Comparison of ENCODE assay signal across 8 cellular contexts in genomic region chr15:84979651-84980050, GRCh38. TPM values are rescaled to one million over a fixed set of nuclear protein-coding genes. Genes with fewer than 3 reads are reported as not detected.
DNase-seq lines count a peak whose midpoint lies in the region; ATAC-seq and TF ChIP-seq lines count a peak whose summit lies in the region.

No MANE protein-coding gene starts in this region.

- no peaks in the 10 kb centered on the region for H3K9me3 Mint-ChIP-seq in stimulated activated naive CD8-positive, alpha-beta T cell treated with anti-CD3 and anti-CD28 coated beads, Interleukin-15, Interleukin-2, amounts not matched to agents 100 ng/mL and 50 ng/mL, for 24 hours
- no peaks in the 10 kb centered on the region for H3K9me3 Mint-ChIP-seq in chondrocyte (ENCODE audit: low read depth)

- peaks cover 32% of the 10 kb centered on the region for H3K4me1 Mint-ChIP-seq in stimulated activated naive CD8-positive, alpha-beta T cell treated with anti-CD3 and anti-CD28 coated beads, Interleukin-15, Interleukin-2, amounts not matched to agents 100 ng/mL and 50 ng/mL, for 24 hours (ENCODE audit: low read depth)
- H3K4me1 Mint-ChIP-seq in chondrocyte (ENCODE audit: low read depth), result peaks cover 27% of the 10 kb centered on the region

- H3K27me3 Mint-ChIP-seq in stimulated activated naive CD8-positive, alpha-beta T cell treated with anti-CD3 and anti-CD28 coated beads, Interleukin-15, Interleukin-2, amounts not matched to agents 100 ng/mL and 50 ng/mL, for 24 hours, result peaks cover 3% of the 10 kb centered on the region
- H3K27me3 Mint-ChIP-seq in chondrocyte (ENCODE audit: low read depth), result no peaks in the 10 kb centered on the region

- no peaks in the 10 kb centered on the region for H3K4me1 ChIP-seq in mesodermal cell (ENCODE audit: control insufficient read depth, insufficient read depth, low read length, poor library complexity, severe bottlenecking)

- H3K27ac Mint-ChIP-seq in stimulated activated naive CD8-positive, alpha-beta T cell treated with anti-CD3 and anti-CD28 coated beads, Interleukin-15, Interleukin-2, amounts not matched to agents 100 ng/mL and 50 ng/mL, for 24 hours, result peak overlapping the region; percentile 94
- no peak overlapping the region for H3K27ac Mint-ChIP-seq in chondrocyte (ENCODE audit: unreplicated experiment)

- no peak for TF ChIP-seq CTCF in chondrocyte (IDR thresholded peaks at IDR 0.05)

- no peak for DNase-seq in stimulated activated naive CD8-positive, alpha-beta T cell treated with anti-CD3 and anti-CD28 coated beads, Interleukin-15, Interleukin-2, amounts not matched to agents 100 U/mL and 50 U/mL, for 24 hours
- DNase-seq in chondrocyte (ENCODE audit: low spot score), result no peak
- DNase-seq in NK-92 (lab: John Stamatoyannopoulos, UW; ENCODE audit: unreplicated experiment), result no peak
- no peak for DNase-seq in activated gamma-delta T cell (lab: John Stamatoyannopoulos, UW)
- no peak for DNase-seq in NCI-H446 (lab: John Stamatoyannopoulos, UW)
- no peak for DNase-seq in amniotic stem cell (lab: John Stamatoyannopoulos, UW)

- no peaks in the 10 kb centered on the region for H3K36me3 Mint-ChIP-seq in stimulated activated naive CD8-positive, alpha-beta T cell treated with anti-CD3 and anti-CD28 coated beads, Interleukin-15, Interleukin-2, amounts not matched to agents 100 ng/mL and 50 ng/mL, for 24 hours (ENCODE audit: low read depth)
- H3K36me3 Mint-ChIP-seq in chondrocyte (ENCODE audit: low read depth), result no peaks in the 10 kb centered on the region

- no peak for ATAC-seq in stimulated activated naive CD8-positive, alpha-beta T cell treated with anti-CD3 and anti-CD28 coated beads, Interleukin-15, Interleukin-2, amounts not matched to agents 100 U/mL and 50 U/mL, for 24 hours

- peak overlapping the region; percentile 91 for H3K4me3 Mint-ChIP-seq in stimulated activated naive CD8-positive, alpha-beta T cell treated with anti-CD3 and anti-CD28 coated beads, Interleukin-15, Interleukin-2, amounts not matched to agents 100 ng/mL and 50 ng/mL, for 24 hours
- H3K4me3 Mint-ChIP-seq in chondrocyte (ENCODE audit: unreplicated experiment), result peak overlapping the region; percentile 92

- H3K27ac ChIP-seq in mesodermal cell (ENCODE audit: low read depth, low read length, severe bottlenecking), result no peak overlapping the region

- H3K4me3 ChIP-seq in mesodermal cell (ENCODE audit: extremely low read depth, insufficient read depth, low read length, poor library complexity, severe bottlenecking), result peak overlapping the region; percentile 70

- H3K36me3 ChIP-seq in mesodermal cell (ENCODE audit: control insufficient read depth, insufficient read depth, low read length), result no peaks in the 10 kb centered on the region

- 12 to 18% methylated on average over 13 to 15 of the region's 16 CpGs for WGBS in mesodermal cell (ENCODE audit: insufficient coverage in 2 of 2), 2 experiments

- H3K9me3 ChIP-seq in mesodermal cell (ENCODE audit: control insufficient read depth, low read length), result no peaks in the 10 kb centered on the region

RNA-seq across cellular contexts. Expression of gene PDE8A, which starts 2.0 kb away (rescaled TPM):
- total RNA-seq in chondrocyte, result 21.1 to 23.8 TPM (median 22.7 TPM) in 3 replicates
- 13.9 TPM for polyA plus RNA-seq in mesodermal cell (2013, experiment 1 of 2)
- 14.5 TPM for polyA plus RNA-seq in mesodermal cell (2013, experiment 2 of 2)
